1 cellular context compared by ENCODE assay signal in genomic region chr3:45179163-45179562, GRCh38.
TF ChIP-seq lines count a peak whose summit lies in the region.

No MANE protein-coding gene starts in this region.

TF ChIP-seq in HEK293, 187 proteins besides CTCF, POLR2A, EP300 and RAD21 (continued from another document):
- TF ChIP-seq, protein P1, sequence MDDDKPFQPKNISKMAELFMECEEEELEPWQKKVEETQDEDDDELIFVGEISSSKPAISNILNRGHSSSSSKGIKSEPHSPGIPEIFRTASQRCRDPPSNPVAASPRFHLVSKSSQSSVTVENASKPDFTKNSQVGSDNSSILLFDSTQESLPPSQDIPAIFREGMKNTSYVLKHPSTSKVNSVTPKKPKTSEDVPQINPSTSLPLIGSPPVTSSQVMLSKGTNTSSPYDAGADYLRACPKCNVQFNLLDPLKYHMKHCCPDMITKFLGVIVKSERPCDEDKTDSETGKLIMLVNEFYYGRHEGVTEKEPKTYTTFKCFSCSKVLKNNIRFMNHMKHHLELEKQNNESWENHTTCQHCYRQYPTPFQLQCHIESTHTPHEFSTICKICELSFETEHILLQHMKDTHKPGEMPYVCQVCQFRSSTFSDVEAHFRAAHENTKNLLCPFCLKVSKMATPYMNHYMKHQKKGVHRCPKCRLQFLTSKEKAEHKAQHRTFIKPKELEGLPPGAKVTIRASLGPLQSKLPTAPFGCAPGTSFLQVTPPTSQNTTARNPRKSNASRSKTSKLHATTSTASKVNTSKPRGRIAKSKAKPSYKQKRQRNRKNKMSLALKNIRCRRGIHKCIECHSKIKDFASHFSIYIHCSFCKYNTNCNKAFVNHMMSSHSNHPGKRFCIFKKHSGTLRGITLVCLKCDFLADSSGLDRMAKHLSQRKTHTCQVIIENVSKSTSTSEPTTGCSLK (tag by site-specific recombination; IDR thresholded peaks at IDR 0.05) = no peak
- no peak for TF ChIP-seq KLF16 (tag by site-specific recombination; IDR thresholded peaks at IDR 0.05)
- TF ChIP-seq ZNF146 (tag by site-specific recombination; IDR thresholded peaks at IDR 0.05) = no peak
- TF ChIP-seq ZNF707 (tag by site-specific recombination; IDR thresholded peaks at IDR 0.05) = no peak
- TF ChIP-seq, protein P2, sequence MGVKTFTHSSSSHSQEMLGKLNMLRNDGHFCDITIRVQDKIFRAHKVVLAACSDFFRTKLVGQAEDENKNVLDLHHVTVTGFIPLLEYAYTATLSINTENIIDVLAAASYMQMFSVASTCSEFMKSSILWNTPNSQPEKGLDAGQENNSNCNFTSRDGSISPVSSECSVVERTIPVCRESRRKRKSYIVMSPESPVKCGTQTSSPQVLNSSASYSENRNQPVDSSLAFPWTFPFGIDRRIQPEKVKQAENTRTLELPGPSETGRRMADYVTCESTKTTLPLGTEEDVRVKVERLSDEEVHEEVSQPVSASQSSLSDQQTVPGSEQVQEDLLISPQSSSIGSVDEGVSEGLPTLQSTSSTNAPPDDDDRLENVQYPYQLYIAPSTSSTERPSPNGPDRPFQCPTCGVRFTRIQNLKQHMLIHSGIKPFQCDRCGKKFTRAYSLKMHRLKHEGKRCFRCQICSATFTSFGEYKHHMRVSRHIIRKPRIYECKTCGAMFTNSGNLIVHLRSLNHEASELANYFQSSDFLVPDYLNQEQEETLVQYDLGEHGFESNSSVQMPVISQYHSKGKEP (tag by site-specific recombination; IDR thresholded peaks at IDR 0.05) = peak; percentile 14; the same call in 1 of the 2 replicates
- no peak for TF ChIP-seq TSHZ1 (tag by site-specific recombination; IDR thresholded peaks at IDR 0.05; ENCODE audit: borderline replicate concordance)
- no peak for TF ChIP-seq ELK4 (IDR thresholded peaks at IDR 0.05; ENCODE audit: borderline replicate concordance, low read depth, low read length)
- TF ChIP-seq ZEB2 (tag by site-specific recombination; IDR thresholded peaks at IDR 0.05) = no peak
- no peak for TF ChIP-seq ZNF2 (tag by site-specific recombination; IDR thresholded peaks at IDR 0.05)
- no peak for TF ChIP-seq ZNF558 (tag by site-specific recombination; IDR thresholded peaks at IDR 0.05)
- TF ChIP-seq ZNF426 (tag by site-specific recombination; IDR thresholded peaks at IDR 0.05) = no peak
- no peak for TF ChIP-seq MYNN (tag by site-specific recombination; IDR thresholded peaks at IDR 0.05; ENCODE audit: borderline replicate concordance)
- TF ChIP-seq GLIS1 (tag by site-specific recombination; IDR thresholded peaks at IDR 0.05) = peak; percentile 67
- TF ChIP-seq ZBTB1 (tag by site-specific recombination; IDR thresholded peaks at IDR 0.05) = no peak
- TF ChIP-seq WT1 (tag by site-specific recombination; IDR thresholded peaks at IDR 0.05) = peak; percentile 60
- no peak for TF ChIP-seq INSM2 (tag by site-specific recombination; IDR thresholded peaks at IDR 0.05)
- TF ChIP-seq RBAK (tag by site-specific recombination; IDR thresholded peaks at IDR 0.05) = no peak
- TF ChIP-seq, protein P3, sequence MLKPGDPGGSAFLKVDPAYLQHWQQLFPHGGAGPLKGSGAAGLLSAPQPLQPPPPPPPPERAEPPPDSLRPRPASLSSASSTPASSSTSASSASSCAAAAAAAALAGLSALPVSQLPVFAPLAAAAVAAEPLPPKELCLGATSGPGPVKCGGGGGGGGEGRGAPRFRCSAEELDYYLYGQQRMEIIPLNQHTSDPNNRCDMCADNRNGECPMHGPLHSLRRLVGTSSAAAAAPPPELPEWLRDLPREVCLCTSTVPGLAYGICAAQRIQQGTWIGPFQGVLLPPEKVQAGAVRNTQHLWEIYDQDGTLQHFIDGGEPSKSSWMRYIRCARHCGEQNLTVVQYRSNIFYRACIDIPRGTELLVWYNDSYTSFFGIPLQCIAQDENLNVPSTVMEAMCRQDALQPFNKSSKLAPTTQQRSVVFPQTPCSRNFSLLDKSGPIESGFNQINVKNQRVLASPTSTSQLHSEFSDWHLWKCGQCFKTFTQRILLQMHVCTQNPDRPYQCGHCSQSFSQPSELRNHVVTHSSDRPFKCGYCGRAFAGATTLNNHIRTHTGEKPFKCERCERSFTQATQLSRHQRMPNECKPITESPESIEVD (tag by site-specific recombination; IDR thresholded peaks at IDR 0.05) = no peak
- TF ChIP-seq ZIC2 (tag by site-specific recombination; IDR thresholded peaks at IDR 0.05) = no peak
- peak; percentile 36; the same call in 1 of the 2 replicates for TF ChIP-seq ZNF423 (tag by site-specific recombination; IDR thresholded peaks at IDR 0.05)
- no peak for TF ChIP-seq ZNF555 (tag by site-specific recombination; conservative IDR thresholded peaks at IDR 0.05)
- no peak for TF ChIP-seq YY1 (tag by site-specific recombination; IDR thresholded peaks at IDR 0.05)
- no peak for TF ChIP-seq ZNF37A (tag by site-specific recombination; IDR thresholded peaks at IDR 0.05)
- TF ChIP-seq ZNF548 (tag by site-specific recombination; IDR thresholded peaks at IDR 0.05) = no peak
- TF ChIP-seq ZNF518A (tag by site-specific recombination; conservative IDR thresholded peaks at IDR 0.05; ENCODE audit: low read depth) = no peak
- TF ChIP-seq MZF1 (tag by site-specific recombination; IDR thresholded peaks at IDR 0.05; ENCODE audit: borderline replicate concordance) = no peak
- TF ChIP-seq, protein P4, sequence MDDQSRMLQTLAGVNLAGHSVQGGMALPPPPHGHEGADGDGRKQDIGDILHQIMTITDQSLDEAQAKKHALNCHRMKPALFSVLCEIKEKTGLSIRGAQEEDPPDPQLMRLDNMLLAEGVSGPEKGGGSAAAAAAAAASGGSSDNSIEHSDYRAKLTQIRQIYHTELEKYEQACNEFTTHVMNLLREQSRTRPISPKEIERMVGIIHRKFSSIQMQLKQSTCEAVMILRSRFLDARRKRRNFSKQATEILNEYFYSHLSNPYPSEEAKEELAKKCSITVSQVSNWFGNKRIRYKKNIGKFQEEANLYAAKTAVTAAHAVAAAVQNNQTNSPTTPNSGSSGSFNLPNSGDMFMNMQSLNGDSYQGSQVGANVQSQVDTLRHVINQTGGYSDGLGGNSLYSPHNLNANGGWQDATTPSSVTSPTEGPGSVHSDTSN (CRISPR knock-in tag; IDR thresholded peaks at IDR 0.05) = no peak
- TF ChIP-seq ZBTB48 (tag by site-specific recombination; IDR thresholded peaks at IDR 0.05) = peak; percentile 81
- TF ChIP-seq, protein P5, sequence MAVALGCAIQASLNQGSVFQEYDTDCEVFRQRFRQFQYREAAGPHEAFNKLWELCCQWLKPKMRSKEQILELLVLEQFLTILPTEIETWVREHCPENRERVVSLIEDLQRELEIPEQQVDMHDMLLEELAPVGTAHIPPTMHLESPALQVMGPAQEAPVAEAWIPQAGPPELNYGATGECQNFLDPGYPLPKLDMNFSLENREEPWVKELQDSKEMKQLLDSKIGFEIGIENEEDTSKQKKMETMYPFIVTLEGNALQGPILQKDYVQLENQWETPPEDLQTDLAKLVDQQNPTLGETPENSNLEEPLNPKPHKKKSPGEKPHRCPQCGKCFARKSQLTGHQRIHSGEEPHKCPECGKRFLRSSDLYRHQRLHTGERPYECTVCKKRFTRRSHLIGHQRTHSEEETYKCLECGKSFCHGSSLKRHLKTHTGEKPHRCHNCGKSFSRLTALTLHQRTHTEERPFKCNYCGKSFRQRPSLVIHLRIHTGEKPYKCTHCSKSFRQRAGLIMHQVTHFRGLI (tag by site-specific recombination; IDR thresholded peaks at IDR 0.05) = no peak
- no peak for TF ChIP-seq ZSCAN23 (tag by site-specific recombination; IDR thresholded peaks at IDR 0.05)
- peak; percentile 91 for TF ChIP-seq ZNF341 (tag by site-specific recombination; IDR thresholded peaks at IDR 0.05; ENCODE audit: low read depth)
